ENCODE assay signal across 8 cellular contexts in the genomic region with DNA sequence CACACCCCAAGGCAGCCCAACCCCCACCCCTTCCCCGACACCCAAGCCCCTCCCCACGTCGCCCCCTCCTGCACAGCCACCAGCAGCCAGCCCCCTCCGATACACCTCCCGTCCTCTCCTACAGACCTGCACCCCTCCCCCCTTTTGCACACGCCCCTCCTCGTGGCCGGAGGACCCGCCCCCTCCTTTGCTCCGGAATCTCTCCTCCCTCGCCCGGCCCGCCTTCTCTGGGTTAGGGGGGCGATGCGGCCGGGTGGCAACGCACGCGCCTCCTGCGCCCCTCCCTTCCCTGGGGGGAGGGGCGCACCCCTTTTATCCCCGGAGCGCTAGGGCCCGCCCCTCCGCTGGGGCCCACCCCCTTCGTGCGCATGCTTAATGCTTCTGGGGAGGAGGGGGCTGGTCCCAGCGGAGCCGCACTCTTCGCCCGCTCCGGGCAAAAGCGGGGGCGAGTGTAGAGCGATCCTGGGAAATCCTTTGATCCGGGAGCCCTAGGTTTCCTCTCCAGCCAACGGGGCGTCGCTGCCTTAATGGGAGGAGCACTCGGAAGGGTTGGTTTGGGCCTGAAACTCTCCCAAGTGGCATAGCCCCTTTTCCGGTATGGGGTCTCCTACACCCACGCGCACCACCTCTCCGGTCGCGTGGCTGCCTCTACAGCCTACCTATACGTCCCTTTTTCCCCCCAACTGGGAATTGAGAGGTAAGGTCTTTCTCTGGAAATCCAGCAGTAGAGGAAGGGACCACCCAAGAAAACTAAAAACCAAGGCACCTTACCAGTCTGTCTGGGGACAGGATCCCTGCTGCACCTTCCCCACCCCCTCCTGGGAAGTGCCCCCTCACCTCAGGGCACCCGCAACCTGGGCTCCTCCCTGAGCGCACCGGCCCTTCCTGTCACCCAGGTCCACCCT. TPM values are rescaled to one million over a fixed set of nuclear protein-coding genes. Genes with fewer than 3 reads are reported as not detected.
DNase-seq lines count a peak whose midpoint lies in the region; ATAC-seq lines count a peak whose summit lies in the region.

No MANE protein-coding gene starts in this region.

- no peaks in the 10 kb centered on the region for H3K9me3 ChIP-seq in CD4-positive, alpha-beta memory T cell (ENCODE audit: control insufficient read depth in 1 of 2, low read length in 2 of 2)

- POLR2A ChIA-PET in CD4-positive, alpha-beta memory T cell (lab: Charles Lee; ENCODE audit: partially characterized antibody): interaction anchor here (1.6 kb wide), 1 partner anchor 111 kb away, joined by 3 read pairs; no protein-coding TSS in a partner anchor

- CTCF ChIA-PET in CD4-positive, alpha-beta memory T cell (lab: Charles Lee; ENCODE audit: partially characterized antibody): no interaction called here

- H3K9me3 Mint-ChIP-seq in CD4-positive, alpha-beta memory T cell: no peaks in the 10 kb centered on the region

- peak; percentile 22 for ATAC-seq in HG02623 (IDR thresholded peaks at IDR 0.05; ENCODE audit: unreplicated experiment)
- peak; percentile 6 for ATAC-seq in left colon
- no peak for ATAC-seq in HG02571 (IDR thresholded peaks at IDR 0.05; ENCODE audit: unreplicated experiment)

- no peaks in the 10 kb centered on the region for H3K27me3 Mint-ChIP-seq in CD4-positive, alpha-beta memory T cell

- peaks cover 29% of the 10 kb centered on the region for H3K4me1 ChIP-seq in CD4-positive, alpha-beta memory T cell (ENCODE audit: insufficient read depth, low read length)

- H3K4me3 Mint-ChIP-seq in CD4-positive, alpha-beta memory T cell: peak overlapping the region in 7 of 8 donors; percentile 64 to 75 (median 69)

- no peaks in the 10 kb centered on the region for H3K36me3 ChIP-seq in CD4-positive, alpha-beta memory T cell (ENCODE audit: insufficient read depth, low read length)

- peak overlapping the region in 1 of 2 donors; percentile 41 for H3K4me3 ChIP-seq in CD4-positive, alpha-beta memory T cell (ENCODE audit: low read length in 2 of 2)

- H3K27ac Mint-ChIP-seq in CD4-positive, alpha-beta memory T cell: peak overlapping the region; percentile 41 to 87 (median 73)

- intact Hi-C loops in CD4-positive, alpha-beta memory T cell (cut with micrococcal nuclease): loop anchor here (2.0 kb wide), 1 partner anchor 20 kb away; a partner anchor contains a TSS
- intact Hi-C loops in left colon (cut with DNase I, micrococcal nuclease): no loop called here

- H3K27me3 ChIP-seq in CD4-positive, alpha-beta memory T cell (ENCODE audit: insufficient read depth, low read length): no peaks in the 10 kb centered on the region

- DNase-seq in CD4-positive, alpha-beta memory T cell: peak; percentile 63 to 78 (median 68)
- DNase-seq in NCI-H510A treated with DMSO at 0.1 percent for 48 hours (lab: John Stamatoyannopoulos, UW) (peak; percentile 95), cortex of kidney (lab: John Stamatoyannopoulos, UW) (peak; percentile 18), left colon (peak; percentile 80 to 86)
- peak; percentile 58 to 63 for DNase-seq in activated CD4-positive, alpha-beta T cell treated with anti-CD3 and anti-CD28 coated beads, Interleukin-2, amount 50 U/mL, for 4 hours
- peak; percentile 81 for DNase-seq in stimulated activated CD4-positive, alpha-beta T cell treated with anti-CD3 and anti-CD28 coated beads, Interleukin-1b, Interleukin-23, amount 100 ng/mL, for 48 hours

- H3K27ac ChIP-seq in CD4-positive, alpha-beta memory T cell (ENCODE audit: low read depth, low read length): no peak overlapping the region

- peaks cover 5 to 30% (median 14%) of the 10 kb centered on the region in 4 donors for H3K4me1 Mint-ChIP-seq in CD4-positive, alpha-beta memory T cell

- H3K36me3 Mint-ChIP-seq in CD4-positive, alpha-beta memory T cell: peaks cover 0 to 1% of the 10 kb centered on the region in 2 donors

RNA-seq across cellular contexts. Expression of a gene that starts 1.9 kb away (rescaled TPM):
- total RNA-seq in CD4-positive, alpha-beta memory T cell: 1 to 10 TPM; 4.7 to 5.0 TPM
- polyA plus RNA-seq in CD4-positive, alpha-beta memory T cell: under 1 TPM; 0.08 to 0.69 TPM
- total RNA-seq in left colon: 1 to 10 TPM; 3.8 to 5.6 TPM

RNA-seq across cellular contexts. Expression of a gene that starts 19.6 kb away (rescaled TPM):
- 1 to 10 TPM in 1 of 2 experiments, under 1 TPM in 1; 0.52 to 1.1 TPM for total RNA-seq in CD4-positive, alpha-beta memory T cell
- 1 to 10 TPM in 1 of 2 donors, not detected in 1; 1.3 TPM for polyA plus RNA-seq in CD4-positive, alpha-beta memory T cell
- 1 to 10 TPM; 9.4 to 10.0 TPM for total RNA-seq in left colon

RNA-seq across cellular contexts. Expression of a gene that starts 29.9 kb away (rescaled TPM):
- 10 to 100 TPM; 27.9 to 29.8 TPM for total RNA-seq in CD4-positive, alpha-beta memory T cell
- polyA plus RNA-seq in CD4-positive, alpha-beta memory T cell: 10 to 100 TPM in 1 of 2 donors, 1 to 10 TPM in 1; 5.8 to 12.2 TPM
- 10 to 100 TPM; 10.2 to 13.0 TPM for total RNA-seq in left colon

RNA-seq across cellular contexts. Expression of a gene that starts 36.7 kb away (rescaled TPM):
- total RNA-seq in CD4-positive, alpha-beta memory T cell: 1 to 10 TPM; 1.8 to 2.5 TPM
- polyA plus RNA-seq in CD4-positive, alpha-beta memory T cell: under 1 TPM; 0.25 to 0.39 TPM
- 10 to 100 TPM; 10.1 to 13.1 TPM for total RNA-seq in left colon

RNA-seq across cellular contexts. Expression of a gene that starts 53.3 kb away (rescaled TPM):
- 1 to 10 TPM; 7.2 to 8.1 TPM for total RNA-seq in CD4-positive, alpha-beta memory T cell
- 10 to 100 TPM in 1 of 2 donors, 1 to 10 TPM in 1; 8.7 to 12.4 TPM for polyA plus RNA-seq in CD4-positive, alpha-beta memory T cell
- 10 to 100 TPM in 1 of 2 donors, 1 to 10 TPM in 1; 6.4 to 16.7 TPM for total RNA-seq in left colon

Comparison
In these comparisons a context has a peak if more than half of its experiments do, and no peak if none do; other contexts are left out.
1. DNase-seq: peak in every context shown above with its lines; median percentile 95 in NCI-H510A treated with DMSO at 0.1 percent for 48 hours; 83 in left colon; 81 in stimulated activated CD4-positive, alpha-beta T cell treated with anti-CD3 and anti-CD28 coated beads, Interleukin-1b, Interleukin-23, amount 100 ng/mL, for 48 hours; 68 in CD4-positive, alpha-beta memory T cell; 60 in activated CD4-positive, alpha-beta T cell treated with anti-CD3 and anti-CD28 coated beads, Interleukin-2, amount 50 U/mL, for 4 hours; 18 in cortex of kidney.
2. RNA of a gene that starts 19.6 kb away (total RNA-seq): 9.4 to 10.0 TPM in left colon; 0.52 to 1.1 TPM in CD4-positive, alpha-beta memory T cell; every median in the first group is over 4 times any median in the second.